Comparison of ENCODE assay signal across 9 cellular contexts in the genomic region with DNA sequence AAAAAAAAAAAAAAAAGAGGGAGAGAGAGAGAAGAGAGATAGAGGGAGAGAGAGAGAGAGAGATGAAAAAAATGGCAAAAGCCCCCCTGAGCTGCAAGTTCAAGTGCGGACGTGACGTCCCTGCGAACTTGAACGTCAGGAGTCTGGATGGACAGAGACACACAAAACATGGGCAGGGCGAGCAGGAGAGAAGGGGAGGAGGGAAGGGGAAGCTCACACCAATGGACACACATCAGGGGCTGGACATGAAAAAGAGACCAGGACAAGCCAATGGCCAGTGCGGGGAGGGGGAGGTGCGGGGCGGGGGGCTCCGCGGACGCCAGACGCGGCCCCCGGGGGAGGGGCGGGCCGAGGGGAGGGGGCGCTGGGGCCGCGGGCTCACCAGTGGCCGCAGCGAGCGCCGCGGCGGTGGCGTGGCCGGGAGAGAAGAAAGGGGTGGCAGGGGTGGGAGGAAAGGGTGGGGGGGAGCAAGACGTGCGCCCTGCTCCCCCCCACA. TPM values are rescaled to one million over a fixed set of nuclear protein-coding genes. Genes with fewer than 3 reads are reported as not detected.
DNase-seq lines count a peak whose midpoint lies in the region; ATAC-seq, FAIRE-seq and TF ChIP-seq lines count a peak whose summit lies in the region.
"Had no signal": no experiment of that assay in that cellular context is flagged by ENCODE, and none has a peak within 500 bp of the region (broad histone marks: within the 10 kb centered on the region; RNA-seq: fewer than 3 reads in every experiment).

TSS of gene BCL11A (minus strand) at position 159 of the 496 bp plus-strand sequence. CDS start 384 bp downstream, outside the sequence.

- no peaks in the 10 kb centered on the region for H3K27me3 ChIP-seq in Karpas-422 (ENCODE audit: low read length)
- no peaks in the 10 kb centered on the region for H3K27me3 ChIP-seq in colonic mucosa
- H3K27me3 ChIP-seq in HepG2 (ENCODE audit: control insufficient read depth in 1 of 2, insufficient read depth in 2 of 2, low read length in 2 of 2): peaks cover 26 to 85% of the 10 kb centered on the region in 2 experiments

- TF ChIP-seq POLR2A in HepG2 (IDR thresholded peaks at IDR 0.05; ENCODE audit: insufficient read depth in 1 of 2, low read depth in 2 of 2, low read length in 2 of 2): no peak

- no peaks in the 10 kb centered on the region for H3K36me3 Mint-ChIP-seq in T-helper 2 cell treated with Interferon-gamma antibody and Interleukin-4, amounts not matched to agents 5 μg/mL and 100 μg/mL, for 36 hours (ENCODE audit: low read depth)

- H3K4me1 ChIP-seq in Karpas-422 (ENCODE audit: low read length) (peaks cover 43% of the 10 kb centered on the region), colonic mucosa (peaks cover 4% of the 10 kb centered on the region), HepG2 (ENCODE audit: insufficient read depth, low read length) (peaks cover 28% of the 10 kb centered on the region)

- no peak for TF ChIP-seq RAD21 in HepG2 (CRISPR knock-in tag; IDR thresholded peaks at IDR 0.05)

- POLR2A ChIA-PET in HepG2 (lab: Yijun Ruan, JAX): no interaction called here

- peaks cover 27% of the 10 kb centered on the region for H3K4me1 Mint-ChIP-seq in T-helper 2 cell treated with Interferon-gamma antibody and Interleukin-4, amounts not matched to agents 5 μg/mL and 100 μg/mL, for 36 hours (ENCODE audit: low read depth)

- no peaks in the 10 kb centered on the region for H3K36me3 ChIP-seq in Karpas-422 (ENCODE audit: insufficient read depth, low read length)
- no peaks in the 10 kb centered on the region for H3K36me3 ChIP-seq in colonic mucosa
- no peaks in the 10 kb centered on the region for H3K36me3 ChIP-seq in HepG2 (replicated peaks in 1 of 2; ENCODE audit: control insufficient read depth in 1 of 2, insufficient read depth in 2 of 2, low read length in 2 of 2)

- no peak within 1 kb of the TSS for H3K27ac Mint-ChIP-seq in T-helper 2 cell treated with Interferon-gamma antibody and Interleukin-4, amounts not matched to agents 5 μg/mL and 100 μg/mL, for 36 hours

- BruUV-seq in HepG2 (replicated peaks; lab: Mats Ljungman, UMichigan): no TSS peak

- H3K79me2 ChIP-seq in Karpas-422 (ENCODE audit: low read length) (peaks cover 42% of the 10 kb centered on the region), HepG2 (ENCODE audit: insufficient read depth, low read length) (no peaks in the 10 kb centered on the region)

- intact Hi-C loops in colonic mucosa (cut with DNase I) (loop anchor here (10.0 kb wide), 1 partner anchor 339 kb away; no protein-coding TSS in a partner anchor), HepG2 (cut with micrococcal nuclease; ENCODE audit: unreplicated experiment) (loop anchor here (5.0 kb wide), 2 partner anchors 96 to 116 kb away; no protein-coding TSS in a partner anchor)

- H3K27ac ChIP-seq in Karpas-422 (ENCODE audit: low read length): peak within 1 kb of the TSS; percentile 94
- H3K27ac ChIP-seq in colonic mucosa: peak within 1 kb of the TSS; percentile 79
- no peak within 1 kb of the TSS for H3K27ac ChIP-seq in HepG2 (ENCODE audit: extremely low read length, insufficient read depth, low read length)
- H3K27ac ChIP-seq in temporal lobe (ENCODE audit: low read depth, low read length): no peak within 1 kb of the TSS
- H3K27ac ChIP-seq: C4-2B had no signal

- no peak for FAIRE-seq in HepG2 (lab: Jason Lieb, UNC)

- 4% methylated on average over 30 of the region's 30 CpGs for WGBS in HepG2 (ENCODE audit: low lambda C conversion rate)

- H4K20me1 ChIP-seq in Karpas-422 (ENCODE audit: insufficient read depth, low read depth, low read length) (no peaks in the 10 kb centered on the region), HepG2 (ENCODE audit: insufficient read depth, low read length) (peaks cover 4% of the 10 kb centered on the region; the same call in 1 of the 2 replicates)

- in situ Hi-C loops in HepG2 (cut with HindIII; ENCODE audit: extremely low pct_ligation_motif_present, low pct_unique_long_range_greater_than_20kb) (no loop called here), G401 (cut with HindIII; ENCODE audit: low sequenced_read_pairs) (no loop called here)

- H2AFZ ChIP-seq in Karpas-422 (ENCODE audit: low read length) (peak within 1 kb of the TSS; percentile 59), HepG2 (ENCODE audit: low read length) (no peak within 1 kb of the TSS)

- H3K27me3 Mint-ChIP-seq in T-helper 2 cell treated with Interferon-gamma antibody and Interleukin-4, amounts not matched to agents 5 μg/mL and 100 μg/mL, for 36 hours (ENCODE audit: low read depth): peaks cover 77% of the 10 kb centered on the region

- DNase-seq in T-helper 2 cell treated with Interferon-gamma antibody and Interleukin-4, amounts not matched to agents 5 μg/mL and 100 μg/mL, for 36 hours (ENCODE audit: low spot score): no peak
- no peak for DNase-seq in T-helper 2 cell
- peak; percentile 95 for DNase-seq in Karpas-422
- DNase-seq in RPMI7951 (ENCODE audit: low read depth): peak; percentile 37
- DNase-seq in colonic mucosa: peak; percentile 83
- DNase-seq in HepG2 (ENCODE audit: low spot score): peak; percentile 35
- no peak for DNase-seq in G401 (ENCODE audit: low spot score)

- H3K9me3 ChIP-seq in Karpas-422 (ENCODE audit: low read length) (no peaks in the 10 kb centered on the region), colonic mucosa (no peaks in the 10 kb centered on the region), HepG2 (ENCODE audit: low read length) (no peaks in the 10 kb centered on the region)

- CTCF ChIA-PET in HepG2 (lab: Yijun Ruan, JAX; ENCODE audit: low intra/inter-chr PET ratio, low total read pairs): interaction anchor here (0.7 kb wide), 1 partner anchor 28 kb away, joined by 3 read pairs; no protein-coding TSS in a partner anchor

- TF ChIP-seq CTCF in colonic mucosa (IDR thresholded peaks at IDR 0.05) (no peak), HepG2 (CRISPR knock-in tag; IDR thresholded peaks at IDR 0.05) (no peak)

- H3K9me3 Mint-ChIP-seq in T-helper 2 cell treated with Interferon-gamma antibody and Interleukin-4, amounts not matched to agents 5 μg/mL and 100 μg/mL, for 36 hours: no peaks in the 10 kb centered on the region

- H3K4me2 ChIP-seq in Karpas-422 (ENCODE audit: low read depth, low read length, poor library complexity, severe bottlenecking): peak within 1 kb of the TSS; percentile 87
- peak within 1 kb of the TSS; percentile 93 for H3K4me2 ChIP-seq in HepG2 (ENCODE audit: low read depth, low read length)

- no peak for ATAC-seq in HepG2

- no peak for TF ChIP-seq EP300 in HepG2 (IDR thresholded peaks at IDR 0.05; ENCODE audit: low read depth in 2 of 2, low read length in 2 of 2)
- no peak for TF ChIP-seq EP300 in HepG2 (CRISPR knock-in tag; IDR thresholded peaks at IDR 0.05; ENCODE audit: borderline replicate concordance)

- peak within 1 kb of the TSS; percentile 90 for H3K9ac ChIP-seq in Karpas-422 (ENCODE audit: low read length)
- H3K9ac ChIP-seq in colonic mucosa (ENCODE audit: low read depth in 2 of 2, low read length in 2 of 2): peak within 1 kb of the TSS; percentile 78 to 81
- H3K9ac ChIP-seq in HepG2 (ENCODE audit: insufficient read depth, low read depth, low read length): no peak within 1 kb of the TSS

- H3K9me2 ChIP-seq in Karpas-422 (replicated peaks; ENCODE audit: insufficient read depth, low read length): no peaks in the 10 kb centered on the region

- peak within 1 kb of the TSS; percentile 85 for H3K4me3 Mint-ChIP-seq in T-helper 2 cell treated with Interferon-gamma antibody and Interleukin-4, amounts not matched to agents 5 μg/mL and 100 μg/mL, for 36 hours

- peak within 1 kb of the TSS; percentile 82 for H3K4me3 ChIP-seq in Karpas-422 (ENCODE audit: low read length)
- peak within 1 kb of the TSS; percentile 73 for H3K4me3 ChIP-seq in colonic mucosa
- H3K4me3 ChIP-seq in HepG2 (replicated peaks in 1 of 3; ENCODE audit: insufficient read depth in 1 of 3, low read depth in 2 of 3, low read length in 3 of 3): peak within 1 kb of the TSS; percentile 62 to 68 (median 64)

RNA-seq across cellular contexts. Expression of gene BCL11A, which starts in this region (rescaled TPM):
- total RNA-seq in Karpas-422 (2014; rRNA removed; shearing (Covaris generic); ENCODE audit: low replicate concordance): 159 and 190 TPM in 2 replicates
- under 0.01 TPM in 1 of 2 replicates, not detected in the other for total RNA-seq in RPMI7951 (2014; rRNA removed; shearing (Covaris generic))
- total RNA-seq in colonic mucosa: 10 to 100 TPM; 22.9 to 27.1 TPM
- not detected in 2 replicates for total RNA-seq in HepG2 (2016; rRNA removed; fragmentation: Illumina TruSeq; extraction: Trizol)
- not detected in 2 replicates for total RNA-seq in HepG2 (2016; cell fraction: cytosol; rRNA removed; fragmentation: Illumina TruSeq; extraction: Trizol; ENCODE audit: low read depth)
- total RNA-seq in HepG2 (2016; cell fraction: insoluble cytoplasmic fraction; rRNA removed; fragmentation: Illumina TruSeq; extraction: Trizol): not detected in 2 replicates
- not detected in 2 replicates for total RNA-seq in HepG2 (2016; cell fraction: membrane; rRNA removed; fragmentation: Illumina TruSeq; extraction: Trizol)
- total RNA-seq in HepG2 (2016; cell fraction: nucleus; rRNA removed; fragmentation: Illumina TruSeq; extraction: Trizol): not detected in 2 replicates
- polyA plus RNA-seq in HepG2 (2011; rRNA removed): not detected in 2 replicates
- not detected in 2 replicates for polyA plus RNA-seq in HepG2 (2011; cell fraction: cytosol; rRNA removed)
- polyA plus RNA-seq in HepG2 (2011; cell fraction: nucleus; rRNA removed): 0.05 TPM in 1 of 2 replicates, not detected in the other
- not detected in 2 replicates for polyA plus RNA-seq in HepG2 (2012)
- polyA plus RNA-seq in HepG2 (2016; cell fraction: cytosol; fragmentation: Illumina TruSeq; extraction: Trizol; ENCODE audit: low read depth): not detected in 2 replicates
- polyA plus RNA-seq in HepG2 (2016; cell fraction: insoluble cytoplasmic fraction; fragmentation: Illumina TruSeq; extraction: Trizol; ENCODE audit: low read depth): not detected in 2 replicates
- polyA plus RNA-seq in HepG2 (2016; cell fraction: membrane; fragmentation: Illumina TruSeq; extraction: Trizol; ENCODE audit: low read depth): not detected in 2 replicates
- polyA plus RNA-seq in HepG2 (2016; cell fraction: nucleus; fragmentation: Illumina TruSeq; extraction: Trizol; ENCODE audit: insufficient read depth, low read depth): not detected in 2 replicates
- polyA minus RNA-seq in HepG2 (2011; rRNA and poly(A)+ RNA removed; ENCODE audit: low replicate concordance): 0.07 TPM in 1 of 2 replicates, not detected in the other
- polyA minus RNA-seq in HepG2 (2011; cell fraction: cytosol; rRNA and poly(A)+ RNA removed): not detected in 2 replicates
- polyA minus RNA-seq in HepG2 (2011; cell fraction: nucleus; rRNA and poly(A)+ RNA removed): not detected in 2 replicates
- 89.5 TPM for total RNA-seq in temporal lobe
- 0.54 TPM in 1 of 2 replicates, not detected in the other for total RNA-seq in G401 (2014; rRNA removed; shearing (Covaris generic))

Comparison
In these comparisons a context has a peak if more than half of its experiments do, and no peak if none do; other contexts are left out.
1. RNA of gene BCL11A (total RNA-seq): 159 to 190 TPM in Karpas-422, 89.5 TPM in temporal lobe (single experiment) and 22.9 to 27.1 TPM in colonic mucosa; 0.54 TPM in G401, under 0.01 TPM in RPMI7951 and not detected in HepG2; every median in the first group is over 10 times any median in the second.
2. Peak in DNase-seq in RPMI7951; RNA of the gene not detected or under 1 TPM.
3. Peak in DNase-seq, H3K4me3 ChIP-seq and H3K4me2 ChIP-seq in HepG2; RNA of the gene not detected or under 1 TPM.
4. DNase-seq: peak in Karpas-422 (single experiment) and colonic mucosa (single experiment); none in T-helper 2 cell treated with Interferon-gamma antibody and Interleukin-4, amounts not matched to agents 5 μg/mL and 100 μg/mL, for 36 hours (single experiment), T-helper 2 cell (0 of 5) and G401 (single experiment).
5. H3K27ac ChIP-seq: peak in Karpas-422 (single experiment) and colonic mucosa (single experiment); none in HepG2 (single experiment) and temporal lobe (single experiment).
6. Peak in every context shown above with its lines, with median percentiles within 50 percentile points of each other: H3K4me3 ChIP-seq.